In the genomic region with DNA sequence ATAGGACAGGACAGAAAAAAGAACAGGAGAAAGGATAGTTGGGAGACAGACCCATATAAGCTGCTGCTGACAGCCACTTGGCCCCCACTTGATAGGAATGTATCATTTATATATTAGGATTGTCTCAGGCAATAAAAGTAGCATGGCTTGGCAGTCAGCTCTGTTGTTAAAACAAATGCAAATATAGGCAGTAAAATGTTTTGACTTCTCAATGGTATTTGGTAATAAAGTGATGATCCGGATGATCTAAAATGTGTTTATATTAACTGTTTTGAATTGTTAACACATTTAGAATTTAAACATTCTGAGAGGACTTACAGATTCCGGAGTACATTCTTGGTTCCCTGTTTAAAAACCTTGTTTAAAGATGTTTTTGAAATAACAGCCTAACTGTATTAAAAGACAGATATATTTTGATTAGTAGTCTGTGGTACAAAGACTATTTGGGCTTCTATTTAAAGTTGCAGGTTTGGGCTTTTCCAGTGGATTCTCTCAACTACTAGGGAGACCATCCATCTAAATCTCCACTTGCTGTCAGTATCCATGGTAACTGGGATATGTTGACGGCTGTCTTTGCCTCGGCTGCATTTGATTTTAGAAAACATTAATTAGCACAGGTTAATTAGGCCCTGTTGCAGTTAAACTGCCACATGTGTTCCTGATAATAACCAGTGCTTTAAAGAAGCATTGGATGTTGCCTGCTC, we compare ENCODE assay signal across 2 cellular contexts.
TF ChIP-seq lines count a peak whose summit lies in the region.

No MANE protein-coding gene starts in this region.

TF ChIP-seq in liver, 16 proteins besides CTCF, POLR2A, EP300 and RAD21 (continued from another document):
- TF ChIP-seq, protein P1, sequence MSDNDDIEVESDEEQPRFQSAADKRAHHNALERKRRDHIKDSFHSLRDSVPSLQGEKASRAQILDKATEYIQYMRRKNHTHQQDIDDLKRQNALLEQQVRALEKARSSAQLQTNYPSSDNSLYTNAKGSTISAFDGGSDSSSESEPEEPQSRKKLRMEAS (IDR thresholded peaks at IDR 0.05) = no peak

TF ChIP-seq in HepG2, 621 proteins besides CTCF, POLR2A, EP300 and RAD21 (continued from another document):
- TF ChIP-seq, protein P2, sequence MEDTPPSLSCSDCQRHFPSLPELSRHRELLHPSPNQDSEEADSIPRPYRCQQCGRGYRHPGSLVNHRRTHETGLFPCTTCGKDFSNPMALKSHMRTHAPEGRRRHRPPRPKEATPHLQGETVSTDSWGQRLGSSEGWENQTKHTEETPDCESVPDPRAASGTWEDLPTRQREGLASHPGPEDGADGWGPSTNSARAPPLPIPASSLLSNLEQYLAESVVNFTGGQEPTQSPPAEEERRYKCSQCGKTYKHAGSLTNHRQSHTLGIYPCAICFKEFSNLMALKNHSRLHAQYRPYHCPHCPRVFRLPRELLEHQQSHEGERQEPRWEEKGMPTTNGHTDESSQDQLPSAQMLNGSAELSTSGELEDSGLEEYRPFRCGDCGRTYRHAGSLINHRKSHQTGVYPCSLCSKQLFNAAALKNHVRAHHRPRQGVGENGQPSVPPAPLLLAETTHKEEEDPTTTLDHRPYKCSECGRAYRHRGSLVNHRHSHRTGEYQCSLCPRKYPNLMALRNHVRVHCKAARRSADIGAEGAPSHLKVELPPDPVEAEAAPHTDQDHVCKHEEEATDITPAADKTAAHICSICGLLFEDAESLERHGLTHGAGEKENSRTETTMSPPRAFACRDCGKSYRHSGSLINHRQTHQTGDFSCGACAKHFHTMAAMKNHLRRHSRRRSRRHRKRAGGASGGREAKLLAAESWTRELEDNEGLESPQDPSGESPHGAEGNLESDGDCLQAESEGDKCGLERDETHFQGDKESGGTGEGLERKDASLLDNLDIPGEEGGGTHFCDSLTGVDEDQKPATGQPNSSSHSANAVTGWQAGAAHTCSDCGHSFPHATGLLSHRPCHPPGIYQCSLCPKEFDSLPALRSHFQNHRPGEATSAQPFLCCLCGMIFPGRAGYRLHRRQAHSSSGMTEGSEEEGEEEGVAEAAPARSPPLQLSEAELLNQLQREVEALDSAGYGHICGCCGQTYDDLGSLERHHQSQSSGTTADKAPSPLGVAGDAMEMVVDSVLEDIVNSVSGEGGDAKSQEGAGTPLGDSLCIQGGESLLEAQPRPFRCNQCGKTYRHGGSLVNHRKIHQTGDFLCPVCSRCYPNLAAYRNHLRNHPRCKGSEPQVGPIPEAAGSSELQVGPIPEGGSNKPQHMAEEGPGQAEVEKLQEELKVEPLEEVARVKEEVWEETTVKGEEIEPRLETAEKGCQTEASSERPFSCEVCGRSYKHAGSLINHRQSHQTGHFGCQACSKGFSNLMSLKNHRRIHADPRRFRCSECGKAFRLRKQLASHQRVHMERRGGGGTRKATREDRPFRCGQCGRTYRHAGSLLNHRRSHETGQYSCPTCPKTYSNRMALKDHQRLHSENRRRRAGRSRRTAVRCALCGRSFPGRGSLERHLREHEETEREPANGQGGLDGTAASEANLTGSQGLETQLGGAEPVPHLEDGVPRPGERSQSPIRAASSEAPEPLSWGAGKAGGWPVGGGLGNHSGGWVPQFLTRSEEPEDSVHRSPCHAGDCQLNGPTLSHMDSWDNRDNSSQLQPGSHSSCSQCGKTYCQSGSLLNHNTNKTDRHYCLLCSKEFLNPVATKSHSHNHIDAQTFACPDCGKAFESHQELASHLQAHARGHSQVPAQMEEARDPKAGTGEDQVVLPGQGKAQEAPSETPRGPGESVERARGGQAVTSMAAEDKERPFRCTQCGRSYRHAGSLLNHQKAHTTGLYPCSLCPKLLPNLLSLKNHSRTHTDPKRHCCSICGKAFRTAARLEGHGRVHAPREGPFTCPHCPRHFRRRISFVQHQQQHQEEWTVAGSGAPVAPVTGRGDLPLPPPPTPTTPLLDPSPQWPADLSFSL (CRISPR knock-in tag; IDR thresholded peaks at IDR 0.05) = no peak
- TF ChIP-seq, protein P3, sequence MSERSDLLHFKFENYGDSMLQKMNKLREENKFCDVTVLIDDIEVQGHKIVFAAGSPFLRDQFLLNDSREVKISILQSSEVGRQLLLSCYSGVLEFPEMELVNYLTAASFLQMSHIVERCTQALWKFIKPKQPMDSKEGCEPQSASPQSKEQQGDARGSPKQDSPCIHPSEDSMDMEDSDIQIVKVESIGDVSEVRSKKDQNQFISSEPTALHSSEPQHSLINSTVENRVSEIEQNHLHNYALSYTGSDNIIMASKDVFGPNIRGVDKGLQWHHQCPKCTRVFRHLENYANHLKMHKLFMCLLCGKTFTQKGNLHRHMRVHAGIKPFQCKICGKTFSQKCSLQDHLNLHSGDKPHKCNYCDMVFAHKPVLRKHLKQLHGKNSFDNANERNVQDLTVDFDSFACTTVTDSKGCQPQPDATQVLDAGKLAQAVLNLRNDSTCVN (CRISPR knock-in tag; IDR thresholded peaks at IDR 0.05; ENCODE audit: borderline replicate concordance) = no peak
- TF ChIP-seq, protein P4, sequence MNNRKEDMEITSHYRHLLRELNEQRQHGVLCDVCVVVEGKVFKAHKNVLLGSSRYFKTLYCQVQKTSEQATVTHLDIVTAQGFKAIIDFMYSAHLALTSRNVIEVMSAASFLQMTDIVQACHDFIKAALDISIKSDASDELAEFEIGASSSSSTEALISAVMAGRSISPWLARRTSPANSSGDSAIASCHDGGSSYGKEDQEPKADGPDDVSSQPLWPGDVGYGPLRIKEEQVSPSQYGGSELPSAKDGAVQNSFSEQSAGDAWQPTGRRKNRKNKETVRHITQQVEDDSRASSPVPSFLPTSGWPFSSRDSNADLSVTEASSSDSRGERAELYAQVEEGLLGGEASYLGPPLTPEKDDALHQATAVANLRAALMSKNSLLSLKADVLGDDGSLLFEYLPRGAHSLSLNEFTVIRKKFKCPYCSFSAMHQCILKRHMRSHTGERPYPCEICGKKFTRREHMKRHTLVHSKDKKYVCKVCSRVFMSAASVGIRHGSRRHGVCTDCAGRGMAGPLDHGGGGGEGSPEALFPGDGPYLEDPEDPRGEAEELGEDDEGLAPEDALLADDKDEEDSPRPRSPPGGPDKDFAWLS (CRISPR knock-in tag; IDR thresholded peaks at IDR 0.05; ENCODE audit: borderline replicate concordance) = no peak
- TF ChIP-seq GATAD1 (CRISPR knock-in tag; IDR thresholded peaks at IDR 0.05) (no peak), CBX1 (IDR thresholded peaks at IDR 0.05; ENCODE audit: low read depth) (no peak), ZNF333 (CRISPR knock-in tag; IDR thresholded peaks at IDR 0.05; ENCODE audit: borderline replicate concordance) (no peak), MAF1 (CRISPR knock-in tag; IDR thresholded peaks at IDR 0.05; ENCODE audit: borderline replicate concordance) (no peak)
- TF ChIP-seq, protein P5, sequence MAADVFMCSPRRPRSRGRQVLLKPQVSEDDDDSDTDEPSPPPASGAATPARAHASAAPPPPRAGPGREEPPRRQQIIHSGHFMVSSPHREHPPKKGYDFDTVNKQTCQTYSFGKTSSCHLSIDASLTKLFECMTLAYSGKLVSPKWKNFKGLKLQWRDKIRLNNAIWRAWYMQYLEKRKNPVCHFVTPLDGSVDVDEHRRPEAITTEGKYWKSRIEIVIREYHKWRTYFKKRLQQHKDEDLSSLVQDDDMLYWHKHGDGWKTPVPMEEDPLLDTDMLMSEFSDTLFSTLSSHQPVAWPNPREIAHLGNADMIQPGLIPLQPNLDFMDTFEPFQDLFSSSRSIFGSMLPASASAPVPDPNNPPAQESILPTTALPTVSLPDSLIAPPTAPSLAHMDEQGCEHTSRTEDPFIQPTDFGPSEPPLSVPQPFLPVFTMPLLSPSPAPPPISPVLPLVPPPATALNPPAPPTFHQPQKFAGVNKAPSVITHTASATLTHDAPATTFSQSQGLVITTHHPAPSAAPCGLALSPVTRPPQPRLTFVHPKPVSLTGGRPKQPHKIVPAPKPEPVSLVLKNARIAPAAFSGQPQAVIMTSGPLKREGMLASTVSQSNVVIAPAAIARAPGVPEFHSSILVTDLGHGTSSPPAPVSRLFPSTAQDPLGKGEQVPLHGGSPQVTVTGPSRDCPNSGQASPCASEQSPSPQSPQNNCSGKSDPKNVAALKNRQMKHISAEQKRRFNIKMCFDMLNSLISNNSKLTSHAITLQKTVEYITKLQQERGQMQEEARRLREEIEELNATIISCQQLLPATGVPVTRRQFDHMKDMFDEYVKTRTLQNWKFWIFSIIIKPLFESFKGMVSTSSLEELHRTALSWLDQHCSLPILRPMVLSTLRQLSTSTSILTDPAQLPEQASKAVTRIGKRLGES (CRISPR knock-in tag; IDR thresholded peaks at IDR 0.05; ENCODE audit: borderline replicate concordance) = no peak
